Comparison of ENCODE assay signal across 17 cellular contexts in genomic region chr4:38832624-38833528, GRCh38. TPM values are rescaled to one million over a fixed set of nuclear protein-coding genes. Genes with fewer than 3 reads are reported as not detected.
DNase-seq lines count a peak whose midpoint lies in the region; ATAC-seq, FAIRE-seq and TF ChIP-seq lines count a peak whose summit lies in the region.
"Had no signal": no experiment of that assay in that cellular context is flagged by ENCODE, and none has a peak within 500 bp of the region (broad histone marks: within the 10 kb centered on the region; RNA-seq: fewer than 3 reads in every experiment).

No MANE protein-coding gene starts in this region.

- TF ChIP-seq POLR2A in GM12892 (IDR thresholded peaks at IDR 0.05; ENCODE audit: low read depth, low read length) = no peak

- H3K27me3 Mint-ChIP-seq in activated B cell treated with CpG ODN at 0.5 μM for 24 hours = no peaks in the 10 kb centered on the region
- H3K27me3 Mint-ChIP-seq: activated CD4-positive, alpha-beta memory T cell treated with anti-CD3 and anti-CD28 coated beads, Interleukin-2, amount 10 ng/mL, durations not matched to agents 7 days and 5 days had no signal

- CTCF ChIA-PET in activated B cell treated with CpG ODN at 0.5 μM for 24 hours (lab: Charles Lee) = no interaction called here

- peaks cover 46% of the 10 kb centered on the region for H3K4me1 Mint-ChIP-seq in activated B cell treated with CpG ODN at 0.5 μM for 24 hours
- H3K4me1 Mint-ChIP-seq: brain had no signal

- DNase-seq in AG09309 (ENCODE audit: low read depth) (no peak), GM12892 (ENCODE audit: insufficient read length) (no peak), activated B cell treated with CpG ODN at 0.5 μM for 24 hours (no peak), germinal center (ENCODE audit: low spot score) (peak; percentile 27), amniotic stem cell (lab: John Stamatoyannopoulos, UW) (no peak), dedifferentiated amniotic fluid mesenchymal stem cell (ENCODE audit: extremely low spot score) (no peak), DMS153 treated with DMSO at 0.1 percent for 48 hours (lab: John Stamatoyannopoulos, UW; ENCODE audit: unreplicated experiment) (no peak)
- DNase-seq in effector CD8-positive, alpha-beta T cell (lab: John Stamatoyannopoulos, UW) = no peak
- DNase-seq: activated CD4-positive, alpha-beta memory T cell treated with anti-CD3 and anti-CD28 coated beads, Interleukin-2, amount 10 ng/mL, durations not matched to agents 7 days and 5 days; Kasumi-1; kidney glomerular epithelial cell; NCI-H1694 treated with DMSO at 0.1 percent for 48 hours; NCI-H69; psoas muscle had no signal

- peak; percentile 25 for ATAC-seq in activated B cell treated with CpG ODN at 0.5 μM for 24 hours (ENCODE audit: low read depth)

- FAIRE-seq in GM12892 (lab: Jason Lieb, UNC) = peak; percentile 5

- intact Hi-C loops in activated B cell treated with CpG ODN at 0.5 μM for 24 hours (cut with micrococcal nuclease) = no loop called here

- no peak overlapping the region for H3K4me3 Mint-ChIP-seq in activated B cell treated with CpG ODN at 0.5 μM for 24 hours
- H3K4me3 Mint-ChIP-seq: activated CD4-positive, alpha-beta memory T cell treated with anti-CD3 and anti-CD28 coated beads, Interleukin-2, amount 10 ng/mL, durations not matched to agents 7 days and 5 days; brain; T-helper 2 cell treated with Interferon-gamma antibody and Interleukin-4, amounts not matched to agents 5 μg/mL and 100 μg/mL, for 36 hours had no signal

- H3K36me3 Mint-ChIP-seq in activated B cell treated with CpG ODN at 0.5 μM for 24 hours (ENCODE audit: low read depth) = peaks cover 76% of the 10 kb centered on the region
- H3K36me3 Mint-ChIP-seq: brain had no signal

- H3K4me3 ChIP-seq in AG09309 (ENCODE audit: control insufficient read depth, low read depth, low read length) = no peak overlapping the region
- H3K4me3 ChIP-seq: psoas muscle, tibial nerve had no signal

- peak overlapping the region; percentile 47 for H3K27ac Mint-ChIP-seq in activated B cell treated with CpG ODN at 0.5 μM for 24 hours
- H3K27ac Mint-ChIP-seq: activated CD4-positive, alpha-beta memory T cell treated with anti-CD3 and anti-CD28 coated beads, Interleukin-2, amount 10 ng/mL, durations not matched to agents 7 days and 5 days; brain; T-helper 2 cell treated with Interferon-gamma antibody and Interleukin-4, amounts not matched to agents 5 μg/mL and 100 μg/mL, for 36 hours had no signal

- TF ChIP-seq CTCF in AG09309 (IDR thresholded peaks at IDR 0.05; ENCODE audit: control insufficient read depth, insufficient read depth, low read depth, low read length, missing control alignments) = peak; percentile 11
- TF ChIP-seq CTCF in activated B cell treated with CpG ODN at 0.5 μM for 24 hours (IDR thresholded peaks at IDR 0.05) = no peak

- peaks cover 21% of the 10 kb centered on the region for H3K9me3 Mint-ChIP-seq in activated B cell treated with CpG ODN at 0.5 μM for 24 hours

- POLR2A ChIA-PET in activated B cell treated with CpG ODN at 0.5 μM for 24 hours (lab: Charles Lee) = interaction anchor here (1.3 kb wide), 1 partner anchor 11 kb away, joined by 3 read pairs; no protein-coding TSS in a partner anchor

RNA-seq across cellular contexts. Expression of gene TLR6, which starts 23.7 kb away (rescaled TPM):
- 15.0 TPM for polyA plus RNA-seq in GM12892 (2012; ENCODE audit: missing spikeins)
- total RNA-seq in activated B cell treated with CpG ODN at 0.5 μM for 24 hours = 59.1 and 64.7 TPM in 2 replicates

RNA-seq across cellular contexts. Expression of gene TLR1, which starts 28.3 kb away (rescaled TPM):
- 15.9 TPM for polyA plus RNA-seq in GM12892 (2012; ENCODE audit: missing spikeins)
- 39.6 and 43.0 TPM in 2 replicates for total RNA-seq in activated B cell treated with CpG ODN at 0.5 μM for 24 hours

RNA-seq across cellular contexts. Expression of gene FAM114A1, which starts 34.7 kb away (rescaled TPM):
- polyA plus RNA-seq in GM12892 (2012; ENCODE audit: missing spikeins) = 3.9 TPM
- 3.3 and 4.5 TPM in 2 replicates for total RNA-seq in activated B cell treated with CpG ODN at 0.5 μM for 24 hours

RNA-seq across cellular contexts. Expression of gene TLR10, which starts 50.1 kb away (rescaled TPM):
- polyA plus RNA-seq in GM12892 (2012; ENCODE audit: missing spikeins) = 64.3 TPM
- 92.0 and 107 TPM in 2 replicates for total RNA-seq in activated B cell treated with CpG ODN at 0.5 μM for 24 hours
